Comparison of ENCODE assay signal across 21 cellular contexts in the genomic region with DNA sequence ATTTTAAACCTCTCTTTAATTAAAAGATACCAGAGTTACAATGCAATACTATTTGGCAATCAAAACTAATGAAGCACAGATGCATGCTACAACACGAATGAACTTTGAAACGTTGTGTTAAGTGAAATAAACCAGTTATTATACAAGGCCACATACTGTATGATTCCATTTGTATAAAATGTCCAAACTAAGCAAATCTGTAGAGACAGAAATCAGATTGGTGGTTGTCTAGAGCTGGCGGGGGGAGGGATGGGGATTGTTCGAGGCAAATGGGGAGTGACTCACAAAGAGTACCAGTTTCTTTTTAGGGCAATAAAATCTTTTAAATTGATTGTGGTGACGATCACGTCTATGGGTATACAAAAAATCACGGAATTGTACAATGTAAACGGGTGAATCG.
"Had no signal": no experiment of that assay in that cellular context is flagged by ENCODE, and none has a peak within 500 bp of the region (broad histone marks: within the 10 kb centered on the region; RNA-seq: fewer than 3 reads in every experiment).

No MANE protein-coding gene starts in this region.

- H3K4me3 ChIP-seq: coronary artery, lower lobe of right lung, pancreas, right lobe of liver, thoracic aorta, tibial nerve, upper lobe of left lung, uterus had no signal

- H3K4me1 ChIP-seq: lower lobe of right lung, pancreas, right lobe of liver, upper lobe of left lung, uterus had no signal

- H3K9me3 ChIP-seq: lower lobe of right lung, neutrophil, pancreas, right lobe of liver, thoracic aorta, tibial nerve, upper lobe of left lung, uterus had no signal

- ATAC-seq: left colon; left ventricle myocardium superior; lower lobe of right lung; natural killer cell treated with Interleukin-12 subunit alpha and Interleukin-12 subunit beta and Interleukin-15 and Interleukin-18, amount 100 ng/mL, for 72 hours; pancreas; right lobe of liver; stimulated activated naive B cell treated with anti-CD40 and anti-IgM and Interleukin-4, amounts not matched to agents 10 μg/mL and 1 μg/mL and 100 μg/mL, for 72 hours had no signal

- DNase-seq: dermis blood vessel endothelial cell; effector memory CD4-positive, alpha-beta T cell; immature natural killer cell; islet precursor cell; kidney glomerular epithelial cell; left colon; left ventricle myocardium superior; lower lobe of right lung; pancreas; right lobe of liver; small intestine; stimulated activated CD4-positive, alpha-beta T cell treated with anti-CD3 and anti-CD28 coated beads, Interleukin-15, amount 100 ng/mL, for 24 hours; stimulated activated CD4-positive, alpha-beta T cell treated with anti-CD3 and anti-CD28 coated beads, Interleukin-2, amount 100 ng/mL, for 48 hours; stimulated activated naive B cell treated with anti-CD40 and anti-IgM and Interleukin-4, amounts not matched to agents 10 μg/mL and 1 μg/mL and 100 μg/mL, for 72 hours; upper lobe of left lung; uterus had no signal

- H3K36me3 ChIP-seq: lower lobe of right lung, neutrophil, pancreas, right lobe of liver, thoracic aorta, tibial nerve, upper lobe of left lung, uterus had no signal

- H3K27ac ChIP-seq: coronary artery, lower lobe of right lung, neutrophil, pancreas, right lobe of liver, thoracic aorta, tibial nerve, upper lobe of left lung, uterus had no signal

- H3K27me3 ChIP-seq: neutrophil, right lobe of liver, tibial nerve, upper lobe of left lung, uterus had no signal
